In genomic region chr6:140560671-140561070, GRCh38 we compare ENCODE assay signal across 5 cellular contexts.
"Had no signal": no experiment of that assay in that cellular context is flagged by ENCODE, and none has a peak within 500 bp of the region (broad histone marks: within the 10 kb centered on the region; RNA-seq: fewer than 3 reads in every experiment).

No MANE protein-coding gene starts in this region.

- H3K9me3 Mint-ChIP-seq: IgD-negative memory B cell had no signal

- H3K4me3 Mint-ChIP-seq: IgD-negative memory B cell had no signal

- H3K4me1 Mint-ChIP-seq: IgD-negative memory B cell had no signal

- H3K27me3 Mint-ChIP-seq: IgD-negative memory B cell had no signal

- H3K36me3 Mint-ChIP-seq: IgD-negative memory B cell had no signal

- H3K27ac ChIP-seq: HL-60 had no signal

- H3K27ac Mint-ChIP-seq: IgD-negative memory B cell had no signal

- H3K4me3 ChIP-seq: K562 had no signal

- DNase-seq: IMR-90, KBM-7 had no signal
